In the genomic region with DNA sequence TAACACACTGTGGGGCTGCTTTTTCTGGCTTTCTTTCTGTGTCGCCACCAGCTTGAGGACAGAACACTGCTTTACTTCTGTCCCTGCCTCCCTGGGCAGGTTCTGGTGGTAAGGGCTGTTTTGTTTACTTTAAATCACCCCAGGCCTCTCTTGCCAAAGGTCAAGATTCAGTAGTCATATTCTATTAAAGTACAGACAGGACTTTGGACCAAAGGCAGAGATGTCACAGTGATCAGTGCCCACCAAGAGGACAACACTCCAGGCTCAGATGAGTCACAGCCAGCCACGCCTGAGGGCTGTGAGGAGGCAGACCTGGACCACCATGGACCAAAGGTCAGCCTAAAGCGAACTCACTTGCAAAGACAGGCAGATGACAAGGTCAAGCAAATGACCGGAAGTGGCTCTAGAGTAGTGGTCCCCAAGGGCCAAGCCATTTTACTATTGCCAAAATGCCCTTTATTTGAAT, we compare ENCODE assay signal across 15 cellular contexts.
"Had no signal": no experiment of that assay in that cellular context is flagged by ENCODE, and none has a peak within 500 bp of the region (broad histone marks: within the 10 kb centered on the region; RNA-seq: fewer than 3 reads in every experiment).

No MANE protein-coding gene starts in this region.

- H3K36me3 ChIP-seq: vagina had no signal

- H3K27me3 ChIP-seq: body of pancreas, vagina had no signal

- DNase-seq: activated naive CD4-positive, alpha-beta T cell treated with Interleukin-2 at 50 U/mL for 16 hours; activated naive CD8-positive, alpha-beta T cell treated with anti-CD3 and anti-CD28 coated beads, Interleukin-2, amount 10 ng/mL, durations not matched to agents 7 days and 5 days; body of pancreas; effector memory CD8-positive, alpha-beta T cell; foreskin fibroblast; hippocampal formation; mammary epithelial cell; midbrain; naive B cell; trophoblast cell had no signal

- H3K4me3 Mint-ChIP-seq: neural crest cell; stimulated activated naive CD8-positive, alpha-beta T cell treated with anti-CD3 and anti-CD28 coated beads, Interleukin-15, Interleukin-2, amounts not matched to agents 100 ng/mL and 50 ng/mL, for 24 hours; T-helper 1 cell treated with Interleukin-12 subunit alpha and Interleukin-12 subunit beta and Interleukin-4 antibody, amounts not matched to agents 30 μg/mL and 1 μg/mL, for 36 hours had no signal

- H3K9me3 ChIP-seq: body of pancreas, vagina had no signal

- ATAC-seq: activated CD4-positive, CD25-positive, alpha-beta regulatory T cell treated with anti-CD3 and anti-CD28 coated beads, Interleukin-2, amount 50 U/mL, for 24 hours; body of pancreas; effector memory CD8-positive, alpha-beta T cell had no signal

- H3K27ac Mint-ChIP-seq: stimulated activated naive CD8-positive, alpha-beta T cell treated with anti-CD3 and anti-CD28 coated beads, Interleukin-15, Interleukin-2, amounts not matched to agents 100 ng/mL and 50 ng/mL, for 24 hours; T-helper 1 cell treated with Interleukin-12 subunit alpha and Interleukin-12 subunit beta and Interleukin-4 antibody, amounts not matched to agents 30 μg/mL and 1 μg/mL, for 36 hours had no signal

- H3K4me3 ChIP-seq: body of pancreas, vagina had no signal

- H3K27me3 Mint-ChIP-seq: effector memory CD8-positive, alpha-beta T cell; stimulated activated naive CD8-positive, alpha-beta T cell treated with anti-CD3 and anti-CD28 coated beads, Interleukin-15, Interleukin-2, amounts not matched to agents 100 ng/mL and 50 ng/mL, for 24 hours had no signal

- H3K27ac ChIP-seq: body of pancreas, vagina had no signal

- H3K9me3 Mint-ChIP-seq: activated naive CD8-positive, alpha-beta T cell treated with anti-CD3 and anti-CD28 coated beads, Interleukin-2, amount 10 ng/mL, durations not matched to agents 7 days and 5 days; effector memory CD8-positive, alpha-beta T cell; T-helper 1 cell treated with Interleukin-12 subunit alpha and Interleukin-12 subunit beta and Interleukin-4 antibody, amounts not matched to agents 30 μg/mL and 1 μg/mL, for 36 hours had no signal

- H3K36me3 Mint-ChIP-seq: activated naive CD8-positive, alpha-beta T cell treated with anti-CD3 and anti-CD28 coated beads, Interleukin-2, amount 10 ng/mL, durations not matched to agents 7 days and 5 days; naive B cell had no signal
